Comparison of ENCODE assay signal across 1 cellular context in the genomic region with DNA sequence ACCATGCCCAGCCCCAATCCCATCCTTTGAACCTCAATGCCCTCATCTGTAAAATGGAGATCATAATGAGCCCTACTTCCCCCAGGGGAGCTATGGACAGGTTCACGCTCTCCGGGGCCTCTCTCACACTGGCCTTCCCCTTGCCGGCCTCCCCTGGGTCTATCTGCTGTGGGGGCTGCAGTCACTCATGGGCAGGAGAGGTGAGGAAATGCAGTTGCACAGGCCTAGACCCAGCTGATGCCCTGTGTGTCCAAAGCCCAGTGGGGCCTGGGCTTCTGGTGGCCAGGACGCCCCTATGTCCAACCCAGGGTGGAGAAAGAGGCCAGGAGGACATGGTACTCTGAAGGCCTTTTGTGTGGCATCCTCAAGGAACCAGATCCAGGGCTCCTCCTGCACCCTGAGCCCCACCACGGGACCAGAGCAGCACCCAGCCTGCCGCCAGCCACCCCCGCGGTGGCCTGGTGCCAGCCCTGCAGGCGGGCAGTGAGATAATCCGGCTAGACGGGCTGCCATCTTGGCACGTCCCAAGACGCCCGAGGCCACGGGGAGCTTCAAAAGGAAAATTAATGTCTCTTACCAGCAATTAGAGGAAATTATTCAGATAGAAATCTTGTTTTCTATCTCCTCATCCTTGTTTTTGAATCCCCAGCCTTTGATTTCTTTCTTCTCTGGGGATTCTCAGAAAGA.
TF ChIP-seq lines count a peak whose summit lies in the region.

No MANE protein-coding gene starts in this region.

TF ChIP-seq in H1, 55 proteins besides CTCF, POLR2A, EP300 and RAD21:
- TF ChIP-seq BRCA1 (IDR thresholded peaks at IDR 0.05; ENCODE audit: low read depth, low read length), result no peak
- no peak for TF ChIP-seq GTF2F1 (IDR thresholded peaks at IDR 0.05; ENCODE audit: borderline replicate concordance, low read depth, low read length)
- no peak for TF ChIP-seq TAF7 (optimal IDR thresholded peaks at IDR 0.05; ENCODE audit: borderline replicate concordance, low read depth, low read length)
- TF ChIP-seq CEBPB (IDR thresholded peaks at IDR 0.05; ENCODE audit: low read depth, low read length), result no peak
- no peak for TF ChIP-seq POLR2AphosphoS5 (IDR thresholded peaks at IDR 0.05; ENCODE audit: low read depth, low read length)
